Comparison of ENCODE assay signal across 8 cellular contexts in the genomic region with DNA sequence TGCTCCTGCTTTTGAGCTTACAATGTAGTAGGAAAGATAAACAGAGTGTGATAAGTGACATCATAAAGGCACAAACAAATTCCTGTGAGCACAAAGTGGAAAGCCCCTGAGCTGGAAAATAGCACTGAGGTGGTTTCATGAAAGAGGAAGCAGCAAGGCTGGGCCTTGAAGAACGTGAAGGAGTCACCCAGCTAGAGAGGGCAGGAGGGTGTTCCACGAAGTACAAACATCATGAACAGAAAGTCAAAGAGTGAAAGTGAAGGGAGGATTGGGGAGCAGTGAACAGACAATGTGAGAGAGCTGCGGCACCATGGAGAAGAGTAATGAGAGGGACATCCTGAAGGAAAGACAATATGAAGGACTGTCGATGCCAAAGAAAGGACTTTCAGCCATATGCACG.
DNase-seq lines count a peak whose midpoint lies in the region; ATAC-seq lines count a peak whose summit lies in the region.

No MANE protein-coding gene starts in this region.

- no peak overlapping the region for H3K27ac Mint-ChIP-seq in activated naive CD8-positive, alpha-beta T cell treated with anti-CD3 and anti-CD28 coated beads, Interleukin-2, amount 50 U/mL, for 24 hours

- peaks cover 57% of the 10 kb centered on the region for H3K4me1 Mint-ChIP-seq in activated naive CD8-positive, alpha-beta T cell treated with anti-CD3 and anti-CD28 coated beads, Interleukin-2, amount 50 U/mL, for 24 hours

- peak; percentile 37 to 69 for DNase-seq in NOMO-1 (lab: John Stamatoyannopoulos, UW; ENCODE audit: unreplicated experiment in 2 of 2)
- peak; percentile 38 for DNase-seq in activated naive CD8-positive, alpha-beta T cell treated with anti-CD3 and anti-CD28 coated beads, Interleukin-2, amount 50 U/mL, for 24 hours
- peak; percentile 43 for DNase-seq in stimulated activated CD8-positive, alpha-beta memory T cell treated with anti-CD3 and anti-CD28 coated beads, Interleukin-4, amount 100 ng/mL, for 48 hours
- no peak for DNase-seq in OCI-M2 (lab: John Stamatoyannopoulos, UW; ENCODE audit: unreplicated experiment)
- DNase-seq in NCI-H524 treated with DMSO at 0.1 percent for 48 hours (lab: John Stamatoyannopoulos, UW): no peak
- no peak for DNase-seq in COLO829 (ENCODE audit: low spot score)

- H3K4me3 Mint-ChIP-seq in activated naive CD8-positive, alpha-beta T cell treated with anti-CD3 and anti-CD28 coated beads, Interleukin-2, amount 50 U/mL, for 24 hours: no peak overlapping the region

- ATAC-seq in GM21515 (IDR thresholded peaks at IDR 0.05; ENCODE audit: unreplicated experiment) (peak; percentile 52), HG03095 (IDR thresholded peaks at IDR 0.05; ENCODE audit: unreplicated experiment) (no peak)
- ATAC-seq in activated naive CD8-positive, alpha-beta T cell treated with anti-CD3 and anti-CD28 coated beads, Interleukin-2, amount 50 U/mL, for 24 hours: peak; percentile 63

- H3K36me3 Mint-ChIP-seq in activated naive CD8-positive, alpha-beta T cell treated with anti-CD3 and anti-CD28 coated beads, Interleukin-2, amount 50 U/mL, for 24 hours (ENCODE audit: low read depth): no peaks in the 10 kb centered on the region

- peaks cover under 1% of the 10 kb centered on the region for H3K27me3 Mint-ChIP-seq in activated naive CD8-positive, alpha-beta T cell treated with anti-CD3 and anti-CD28 coated beads, Interleukin-2, amount 50 U/mL, for 24 hours

- no peaks in the 10 kb centered on the region for H3K9me3 Mint-ChIP-seq in activated naive CD8-positive, alpha-beta T cell treated with anti-CD3 and anti-CD28 coated beads, Interleukin-2, amount 50 U/mL, for 24 hours

Comparison
In these comparisons a context has a peak if more than half of its experiments do, and no peak if none do; other contexts are left out.
1. DNase-seq: peak in NOMO-1 (2 of 2), activated naive CD8-positive, alpha-beta T cell treated with anti-CD3 and anti-CD28 coated beads, Interleukin-2, amount 50 U/mL, for 24 hours (single experiment) and stimulated activated CD8-positive, alpha-beta memory T cell treated with anti-CD3 and anti-CD28 coated beads, Interleukin-4, amount 100 ng/mL, for 48 hours (single experiment); none in OCI-M2 (single experiment), NCI-H524 treated with DMSO at 0.1 percent for 48 hours (single experiment) and COLO829 (single experiment).